In genomic region chr6:75528423-75528822, GRCh38 we compare ENCODE assay signal across 24 cellular contexts. TPM values are rescaled to one million over a fixed set of nuclear protein-coding genes. Genes with fewer than 3 reads are reported as not detected.
DNase-seq lines count a peak whose midpoint lies in the region; ATAC-seq and TF ChIP-seq lines count a peak whose summit lies in the region.
"Had no signal": no experiment of that assay in that cellular context is flagged by ENCODE, and none has a peak within 500 bp of the region (broad histone marks: within the 10 kb centered on the region; RNA-seq: fewer than 3 reads in every experiment).

No MANE protein-coding gene starts in this region.

- TF ChIP-seq CTCF in HEK293 (tag by site-specific recombination; IDR thresholded peaks at IDR 0.05): no peak
- no peak for TF ChIP-seq CTCF in epithelial cell of esophagus (IDR thresholded peaks at IDR 0.05; ENCODE audit: insufficient read depth, low read depth, low read length, missing control alignments)
- no peak for TF ChIP-seq CTCF in lower lobe of right lung (IDR thresholded peaks at IDR 0.05)

- H3K4me1 ChIP-seq in HEK293 (ENCODE audit: control insufficient read depth, insufficient read depth, low read length) (peaks cover 21% of the 10 kb centered on the region), lower lobe of right lung (peaks cover 15% of the 10 kb centered on the region)

- no peaks in the 10 kb centered on the region for H3K36me3 ChIP-seq in HEK293 (ENCODE audit: control insufficient read depth in 2 of 2, insufficient read depth in 1 of 2, low read length in 2 of 2)
- no peaks in the 10 kb centered on the region for H3K36me3 ChIP-seq in lower lobe of right lung
- H3K36me3 ChIP-seq: esophagus squamous epithelium, tibial nerve had no signal

- ATAC-seq in lower lobe of right lung: peak; percentile 86 to 91
- ATAC-seq: HCT116; stimulated activated naive B cell treated with anti-CD40 and anti-IgM and Interleukin-4, amounts not matched to agents 10 μg/mL and 1 μg/mL and 100 μg/mL, for 72 hours had no signal

- H3K27ac ChIP-seq in HEK293 (ENCODE audit: extremely low read depth, low read depth, low read length) (no peak overlapping the region), lower lobe of right lung (no peak overlapping the region)
- H3K27ac ChIP-seq: PC-9, SK-N-MC had no signal

- H3K27me3 ChIP-seq in lower lobe of right lung (ENCODE audit: low read depth): no peaks in the 10 kb centered on the region
- H3K27me3 ChIP-seq: esophagus squamous epithelium, tibial nerve had no signal

- peak; percentile 21 for DNase-seq in AG08395 (ENCODE audit: low spot score)
- DNase-seq in epithelial cell of esophagus (ENCODE audit: low read depth): peak; percentile 3
- DNase-seq in lower lobe of right lung: no peak
- DNase-seq in ureter (ENCODE audit: low spot score): no peak
- DNase-seq in activated CD4-positive, CD25-positive, alpha-beta regulatory T cell (lab: John Stamatoyannopoulos, UW): no peak
- DNase-seq in NCI-H1930 (lab: John Stamatoyannopoulos, UW): no peak
- no peak for DNase-seq in GDM1 (lab: John Stamatoyannopoulos, UW)
- DNase-seq: activated CD4-positive, CD25-positive, alpha-beta regulatory T cell treated with anti-CD3 and anti-CD28 coated beads, Interleukin-2, amount 50 U/mL, for 72 hours; activated gamma-delta T cell; amniotic stem cell; CD4-positive, alpha-beta memory T cell; effector CD4-positive, alpha-beta T cell; esophagus squamous epithelium; hippocampal formation; midbrain; NCI-H1417; NCI-H2171; NCI-H748 treated with DMSO at 0.1 percent for 48 hours; stimulated activated naive B cell treated with anti-CD40 and anti-IgM and Interleukin-4, amounts not matched to agents 10 μg/mL and 1 μg/mL and 100 μg/mL, for 72 hours had no signal

- POLR2A ChIA-PET in HEK293 (lab: Yijun Ruan, JAX): no interaction called here

- H3K4me3 ChIP-seq in HEK293 (ENCODE audit: low read depth, low read length) (no peak overlapping the region), epithelial cell of esophagus (ENCODE audit: low read length) (no peak overlapping the region), lower lobe of right lung (no peak overlapping the region)
- H3K4me3 ChIP-seq: esophagus squamous epithelium, PC-9, SK-N-MC, tibial nerve had no signal

- CTCF ChIA-PET in HEK293 (lab: Yijun Ruan, JAX): interaction anchor here (0.5 to 5.0 kb wide), 20 partner anchors 9 to 318 kb away, joined by 3 to 93 read pairs (median 5); no protein-coding TSS in a partner anchor

- no peaks in the 10 kb centered on the region for H3K9me3 ChIP-seq in HEK293 (ENCODE audit: control insufficient read depth, insufficient read depth, low read depth, low read length)
- no peaks in the 10 kb centered on the region for H3K9me3 ChIP-seq in lower lobe of right lung
- H3K9me3 ChIP-seq: esophagus squamous epithelium, tibial nerve had no signal

- intact Hi-C loops in lower lobe of right lung (cut with DNase I): no loop called here

TF ChIP-seq in HEK293, 187 proteins besides CTCF, POLR2A, EP300 and RAD21:
- TF ChIP-seq, protein P1, sequence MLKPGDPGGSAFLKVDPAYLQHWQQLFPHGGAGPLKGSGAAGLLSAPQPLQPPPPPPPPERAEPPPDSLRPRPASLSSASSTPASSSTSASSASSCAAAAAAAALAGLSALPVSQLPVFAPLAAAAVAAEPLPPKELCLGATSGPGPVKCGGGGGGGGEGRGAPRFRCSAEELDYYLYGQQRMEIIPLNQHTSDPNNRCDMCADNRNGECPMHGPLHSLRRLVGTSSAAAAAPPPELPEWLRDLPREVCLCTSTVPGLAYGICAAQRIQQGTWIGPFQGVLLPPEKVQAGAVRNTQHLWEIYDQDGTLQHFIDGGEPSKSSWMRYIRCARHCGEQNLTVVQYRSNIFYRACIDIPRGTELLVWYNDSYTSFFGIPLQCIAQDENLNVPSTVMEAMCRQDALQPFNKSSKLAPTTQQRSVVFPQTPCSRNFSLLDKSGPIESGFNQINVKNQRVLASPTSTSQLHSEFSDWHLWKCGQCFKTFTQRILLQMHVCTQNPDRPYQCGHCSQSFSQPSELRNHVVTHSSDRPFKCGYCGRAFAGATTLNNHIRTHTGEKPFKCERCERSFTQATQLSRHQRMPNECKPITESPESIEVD (tag by site-specific recombination; IDR thresholded peaks at IDR 0.05): peak; percentile 68
- TF ChIP-seq ZNF529 (tag by site-specific recombination; IDR thresholded peaks at IDR 0.05; ENCODE audit: insufficient replicate concordance): no peak

RNA-seq across cellular contexts. Expression of gene FILIP1, which starts 34.8 kb away (rescaled TPM):
- total RNA-seq in lower lobe of right lung (17.4 TPM), ureter (11.3 TPM)
- total RNA-seq: CD4-positive, alpha-beta memory T cell had no signal

Comparison
In these comparisons a context has a peak if more than half of its experiments do, and no peak if none do; other contexts are left out.
1. DNase-seq: peak in AG08395 (single experiment) and epithelial cell of esophagus (single experiment); none in lower lobe of right lung (single experiment), ureter (single experiment), activated CD4-positive, CD25-positive, alpha-beta regulatory T cell (0 of 4), NCI-H1930 (0 of 2) and GDM1 (single experiment).